Comparison of ENCODE assay signal across 25 cellular contexts in the genomic region with DNA sequence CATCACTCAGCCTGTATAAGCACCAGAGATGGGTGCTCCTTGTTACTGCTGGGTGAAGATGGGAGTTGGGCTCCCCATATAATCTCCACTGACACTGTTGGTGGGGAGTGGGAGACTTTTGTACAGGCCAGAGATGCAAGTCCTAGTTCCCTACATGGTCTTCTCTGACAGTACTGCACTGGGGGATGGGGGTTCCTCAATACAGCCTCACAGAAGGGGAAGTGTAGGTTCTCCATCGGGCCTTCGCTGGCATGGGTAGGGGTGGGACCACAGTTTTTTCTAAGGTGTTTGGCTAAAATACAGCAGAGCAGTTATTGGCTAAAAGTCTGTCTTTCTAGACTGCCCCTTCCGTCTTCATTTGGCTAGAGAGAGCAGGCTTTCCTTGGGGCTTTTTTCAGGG.
DNase-seq lines count a peak whose midpoint lies in the region; ATAC-seq and TF ChIP-seq lines count a peak whose summit lies in the region.
"Had no signal": no experiment of that assay in that cellular context is flagged by ENCODE, and none has a peak within 500 bp of the region (broad histone marks: within the 10 kb centered on the region; RNA-seq: fewer than 3 reads in every experiment).

No MANE protein-coding gene starts in this region.

- H3K4me3 ChIP-seq in NB4 (ENCODE audit: low read depth, low read length): no peak overlapping the region
- H3K4me3 ChIP-seq in naive thymus-derived CD4-positive, alpha-beta T cell (ENCODE audit: low read length): no peak overlapping the region
- H3K4me3 ChIP-seq: GM23338, SJSA1 had no signal

- H3K27me3 ChIP-seq in naive thymus-derived CD4-positive, alpha-beta T cell (ENCODE audit: control insufficient read depth in 2 of 2, insufficient read depth in 2 of 2, low read length in 2 of 2): no peaks in the 10 kb centered on the region
- H3K27me3 ChIP-seq: SJSA1 had no signal

- POLR2A ChIA-PET in naive thymus-derived CD4-positive, alpha-beta T cell (lab: Charles Lee): no interaction called here

- intact Hi-C loops in naive thymus-derived CD4-positive, alpha-beta T cell (cut with micrococcal nuclease): no loop called here
- intact Hi-C loops in Right ventricle myocardium superior (cut with DNase I): no loop called here

- no peak overlapping the region for H3K27ac Mint-ChIP-seq in naive thymus-derived CD4-positive, alpha-beta T cell
- H3K27ac Mint-ChIP-seq: CD4-positive, CD25-positive, alpha-beta regulatory T cell; GM23338; H9; T-helper 1 cell treated with Interleukin-12 subunit alpha and Interleukin-12 subunit beta and Interleukin-4 antibody, amounts not matched to agents 30 μg/mL and 1 μg/mL, for 36 hours had no signal

- no peak overlapping the region for H3K4me3 Mint-ChIP-seq in naive thymus-derived CD4-positive, alpha-beta T cell
- H3K4me3 Mint-ChIP-seq: CD4-positive, CD25-positive, alpha-beta regulatory T cell; GM23338; H9; T-helper 1 cell treated with Interleukin-12 subunit alpha and Interleukin-12 subunit beta and Interleukin-4 antibody, amounts not matched to agents 30 μg/mL and 1 μg/mL, for 36 hours had no signal

- H3K9me3 Mint-ChIP-seq in naive thymus-derived CD4-positive, alpha-beta T cell: peaks cover 0 to 14% (median 4%) of the 10 kb centered on the region in 11 donors
- H3K9me3 Mint-ChIP-seq: GM23338 had no signal

- CTCF ChIA-PET in naive thymus-derived CD4-positive, alpha-beta T cell (lab: Charles Lee): no interaction called here

- TF ChIP-seq CTCF in NB4 (IDR thresholded peaks at IDR 0.05; ENCODE audit: low read depth, low read length): no peak
- no peak for TF ChIP-seq CTCF in omental fat pad (IDR thresholded peaks at IDR 0.05)

- H3K36me3 ChIP-seq in naive thymus-derived CD4-positive, alpha-beta T cell (ENCODE audit: control insufficient read depth in 2 of 3, insufficient read depth in 3 of 3, low read length in 3 of 3): no peaks in the 10 kb centered on the region
- H3K36me3 ChIP-seq: SJSA1 had no signal

- no peaks in the 10 kb centered on the region for H3K4me1 ChIP-seq in naive thymus-derived CD4-positive, alpha-beta T cell (ENCODE audit: control insufficient read depth in 2 of 2, insufficient read depth in 2 of 2, low read length in 2 of 2)
- H3K4me1 ChIP-seq: SJSA1 had no signal

- no peaks in the 10 kb centered on the region for H3K4me1 Mint-ChIP-seq in naive thymus-derived CD4-positive, alpha-beta T cell
- H3K4me1 Mint-ChIP-seq: CD4-positive, CD25-positive, alpha-beta regulatory T cell had no signal

- peak; percentile 23 for DNase-seq in SIG-M5 treated with dmso at 0.1 percent for 504 hours (lab: John Stamatoyannopoulos, UW; ENCODE audit: unreplicated experiment)
- no peak for DNase-seq in SIG-M5 (lab: John Stamatoyannopoulos, UW)
- DNase-seq in NB4 (ENCODE audit: low read depth): peak; percentile 13
- peak; percentile 2 for DNase-seq in SKM-1 (lab: John Stamatoyannopoulos, UW; ENCODE audit: unreplicated experiment)
- no peak for DNase-seq in naive thymus-derived CD4-positive, alpha-beta T cell
- no peak for DNase-seq in Right ventricle myocardium superior
- DNase-seq in omental fat pad (ENCODE audit: low spot score): no peak
- DNase-seq: CD4-positive, CD25-positive, alpha-beta regulatory T cell; DMS153; DND-41; H9; KG1; MM.1S; NCI-H1105 treated with DMSO at 0.1 percent for 48 hours; NCI-H2029; NCI-H446 treated with DMSO at 0.1 percent for 48 hours; NCI-H526; NCI-H82; NK-92 treated with Interleukin-12 subunit alpha and Interleukin-12 subunit beta, amount 100 ng/mL, for 24 hours; OCI-M1 had no signal

- H3K9me3 ChIP-seq in naive thymus-derived CD4-positive, alpha-beta T cell (ENCODE audit: control insufficient read depth in 2 of 3, low read length in 3 of 3): no peaks in the 10 kb centered on the region
- H3K9me3 ChIP-seq: SJSA1 had no signal

- H3K27me3 Mint-ChIP-seq in naive thymus-derived CD4-positive, alpha-beta T cell: peaks cover 6 to 47% (median 14%) of the 10 kb centered on the region in 5 donors

- TF ChIP-seq POLR2A in NB4 (IDR thresholded peaks at IDR 0.05; ENCODE audit: extremely low read depth, insufficient read length): no peak

- peak; percentile 50 for ATAC-seq in naive thymus-derived CD4-positive, alpha-beta T cell
- ATAC-seq in Right ventricle myocardium superior (ENCODE audit: poor library complexity) (no peak), omental fat pad (ENCODE audit: low FRiP score) (no peak), GM21786 (IDR thresholded peaks at IDR 0.05; ENCODE audit: unreplicated experiment) (no peak)
- ATAC-seq: GM23338 had no signal

- peaks cover 0 to 4% (median 0%) of the 10 kb centered on the region in 5 donors for H3K36me3 Mint-ChIP-seq in naive thymus-derived CD4-positive, alpha-beta T cell
- H3K36me3 Mint-ChIP-seq: CD4-positive, CD25-positive, alpha-beta regulatory T cell had no signal

- H3K27ac ChIP-seq in naive thymus-derived CD4-positive, alpha-beta T cell (ENCODE audit: low read depth, low read length): no peak overlapping the region
- H3K27ac ChIP-seq: 22Rv1, SJSA1 had no signal

Comparison
In these comparisons a context has a peak if more than half of its experiments do, and no peak if none do; other contexts are left out.
1. DNase-seq: peak in SIG-M5 treated with dmso at 0.1 percent for 504 hours (single experiment), NB4 (single experiment) and SKM-1 (single experiment); none in SIG-M5 (single experiment), naive thymus-derived CD4-positive, alpha-beta T cell (0 of 9), Right ventricle myocardium superior (single experiment) and omental fat pad (single experiment).